In the genomic region with DNA sequence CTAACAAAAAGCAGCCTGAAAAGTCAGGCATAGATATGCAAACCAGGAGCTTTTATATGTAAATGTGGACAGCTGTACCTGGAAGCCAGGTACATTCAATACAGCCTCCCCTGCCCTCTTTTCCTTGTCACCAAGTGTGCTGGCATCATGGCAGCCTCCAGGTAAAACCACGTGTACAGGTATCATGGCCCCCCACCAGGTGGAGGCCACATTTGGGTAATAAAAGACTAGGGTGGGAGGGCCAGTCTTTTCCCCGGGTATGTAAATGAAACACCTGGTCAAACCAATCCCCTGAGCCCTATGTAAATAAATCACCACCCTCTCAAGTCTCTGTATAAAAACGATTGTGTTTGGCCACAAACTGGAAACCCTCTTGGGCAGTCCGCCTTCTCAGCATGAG, we compare ENCODE assay signal across 28 cellular contexts.
DNase-seq lines count a peak whose midpoint lies in the region; ATAC-seq, FAIRE-seq and TF ChIP-seq lines count a peak whose summit lies in the region.
"Had no signal": no experiment of that assay in that cellular context is flagged by ENCODE, and none has a peak within 500 bp of the region (broad histone marks: within the 10 kb centered on the region; RNA-seq: fewer than 3 reads in every experiment).

No MANE protein-coding gene starts in this region.

- peak; percentile 57 for DNase-seq in ELF-1 (ENCODE audit: low read depth, low spot score)
- DNase-seq in H9, result peak; percentile 68
- DNase-seq in H1 (ENCODE audit: low read depth in 1 of 2, low spot score in 2 of 2), result peak in 1 of 2 experiments; percentile 48
- DNase-seq in iPS-NIHi11 (ENCODE audit: low spot score), result peak; percentile 25
- DNase-seq in activated gamma-delta T cell treated with Interleukin-2 at 50 U/mL for 16 hours, result no peak
- DNase-seq: CD4-positive, CD25-positive, alpha-beta regulatory T cell; DMS153; DND-41; HCEC 1CT; Kasumi-1; MV-4-11; NCI-H1105; NCI-H1436 treated with DMSO at 0.1 percent for 48 hours; NCI-H2029; NCI-H446; NCI-H774; PC-9; Right ventricle myocardium superior; RPMI8226; T-cell had no signal

- H3K9me3 Mint-ChIP-seq in H9, result peaks cover 3 to 4% of the 10 kb centered on the region in 2 experiments; a peak in 3 of 5 replicates
- H3K9me3 Mint-ChIP-seq: T-cell had no signal

- POLR2A ChIA-PET in H1 (lab: Charles Lee; ENCODE audit: partially characterized antibody), result no interaction called here

- H2BK12ac ChIP-seq in H9 (ENCODE audit: insufficient read length, low read depth, low read length), result no peak overlapping the region
- no peak overlapping the region for H2BK12ac ChIP-seq in H1 (ENCODE audit: low read depth, low read length)

- H3K18ac ChIP-seq in H9 (ENCODE audit: insufficient read length, low read depth, low read length), result no peak overlapping the region
- H3K18ac ChIP-seq in H1 (ENCODE audit: extremely low read depth, low read length), result no peak overlapping the region

- H4K91ac ChIP-seq in H9 (ENCODE audit: insufficient read length, low read depth, low read length) (no peak overlapping the region), H1 (replicated peaks; ENCODE audit: insufficient read length, low read length) (no peak overlapping the region)

- H3T11ph ChIP-seq in H9 (ENCODE audit: low read length), result no peak overlapping the region

- no peak for TF ChIP-seq EP300 in H1 (IDR thresholded peaks at IDR 0.05; ENCODE audit: borderline replicate concordance in 1 of 2, low read depth in 2 of 2, low read length in 2 of 2)

- TF ChIP-seq RAD21 in H1 (IDR thresholded peaks at IDR 0.05 in 1 of 2, conservative IDR thresholded peaks at IDR 0.05 in 1 of 2; ENCODE audit: low read depth in 2 of 2, low read length in 2 of 2), result no peak

- H3K23ac ChIP-seq in H9 (ENCODE audit: insufficient read length, low read depth, low read length) (no peak overlapping the region), H1 (ENCODE audit: insufficient read length) (no peak overlapping the region)

- H2BK20ac ChIP-seq in H9 (ENCODE audit: low read depth, low read length, poor library complexity, severe bottlenecking), result no peak overlapping the region
- H2BK20ac ChIP-seq in H1 (ENCODE audit: low read length), result peak overlapping the region; percentile 49; the same call in 1 of the 2 replicates

- H3K4me3 Mint-ChIP-seq in H9, result no peak overlapping the region
- H3K4me3 Mint-ChIP-seq: CD4-positive, CD25-positive, alpha-beta regulatory T cell; T-cell had no signal

- peaks cover 25% of the 10 kb centered on the region in 2 experiments for H3K4me1 Mint-ChIP-seq in H9
- H3K4me1 Mint-ChIP-seq: CD4-positive, CD25-positive, alpha-beta regulatory T cell; T-cell had no signal

- H3K4ac ChIP-seq in H9 (ENCODE audit: low read depth, low read length) (no peak overlapping the region), H1 (replicated peaks; ENCODE audit: insufficient read length, low read depth, low read length) (no peak overlapping the region)

- H3K4me2 ChIP-seq in H9 (ENCODE audit: insufficient read depth, insufficient read length, low read length) (no peak overlapping the region), H1 (ENCODE audit: insufficient read depth in 1 of 2, low read depth in 2 of 2, low read length in 2 of 2) (no peak overlapping the region)
- H3K4me2 ChIP-seq: BLaER1, PC-9 had no signal

- no CpG with 5 or more reads among the region's 4 CpGs for WGBS in H9 (ENCODE audit: extremely low coverage, insufficient read length, low lambda C conversion rate)
- whole genome bisulfite sequencing in H1 (ENCODE audit: extremely low coverage in 1 of 2, insufficient coverage in 1 of 2, insufficient read length in 1 of 2, insufficient replicate concordance in 2 of 2, low coverage in 1 of 2, low lambda C conversion rate in 2 of 2, missing lambda C conversion rate in 1 of 2), 2 experiments, result 71% methylated on average over 4 of the region's 4 CpGs; no CpG with 5 or more reads in 1 of the 2 experiments

- no peak for ATAC-seq in HG02885 (IDR thresholded peaks at IDR 0.05; ENCODE audit: poor library complexity, unreplicated experiment)
- ATAC-seq in HG02763 (IDR thresholded peaks at IDR 0.05; ENCODE audit: unreplicated experiment), result no peak
- ATAC-seq: K562, T-cell had no signal

- no peaks in the 10 kb centered on the region for H3K27me3 Mint-ChIP-seq in H9 (ENCODE audit: low read depth)
- H3K27me3 Mint-ChIP-seq: CD4-positive, CD25-positive, alpha-beta regulatory T cell; T-cell had no signal

- no peak for TF ChIP-seq POLR2A in H1 (IDR thresholded peaks at IDR 0.05; ENCODE audit: control extremely low read depth in 1 of 2, low read depth in 2 of 2, low read length in 2 of 2)

- H3K79me2 ChIP-seq in H9 (ENCODE audit: insufficient read depth, low read length) (no peaks in the 10 kb centered on the region), H1 (ENCODE audit: control insufficient read depth in 1 of 2, insufficient read depth in 2 of 2, low read length in 2 of 2) (no peaks in the 10 kb centered on the region)

- H3K27me3 ChIP-seq in H9 (ENCODE audit: insufficient read depth, low read length), result no peaks in the 10 kb centered on the region
- H3K27me3 ChIP-seq in H1 (replicated peaks in 1 of 4; ENCODE audit: control insufficient read depth in 3 of 4, extremely low read depth in 1 of 4, insufficient read depth in 3 of 4, low read length in 3 of 4), result no peaks in the 10 kb centered on the region
- H3K27me3 ChIP-seq: BLaER1, SJSA1 had no signal

- no peak overlapping the region for H2BK120ac ChIP-seq in H9 (ENCODE audit: low read depth, low read length, poor library complexity, severe bottlenecking)
- H2BK120ac ChIP-seq in H1 (replicated peaks; ENCODE audit: low read depth, low read length), result no peak overlapping the region

- H3K36me3 ChIP-seq in H1 (ENCODE audit: control insufficient read depth in 2 of 4, insufficient read depth in 4 of 4, low read length in 3 of 4), result no peaks in the 10 kb centered on the region
- H3K36me3 ChIP-seq: BLaER1, SJSA1 had no signal

- no peaks in the 10 kb centered on the region for H4K20me1 ChIP-seq in H9 (ENCODE audit: control insufficient read depth, insufficient read depth, insufficient read length)
- no peaks in the 10 kb centered on the region for H4K20me1 ChIP-seq in H1 (replicated peaks in 1 of 2; ENCODE audit: control insufficient read depth in 1 of 2, insufficient read depth in 2 of 2, low read length in 2 of 2)
- H4K20me1 ChIP-seq: BLaER1 had no signal

- no peak overlapping the region for H3K4me3 ChIP-seq in H1 (ENCODE audit: extremely low read depth in 1 of 4, insufficient read depth in 2 of 4, low read depth in 3 of 4, low read length in 4 of 4)
- H3K4me3 ChIP-seq: BLaER1, K562, PC-9, SJSA1 had no signal

- H4K5ac ChIP-seq in H9 (ENCODE audit: insufficient read length, low read depth, low read length), result no peak overlapping the region
- no peak overlapping the region for H4K5ac ChIP-seq in H1 (ENCODE audit: insufficient read length, low read depth, low read length)

- H3K23me2 ChIP-seq in H9 (ENCODE audit: insufficient read length, low read depth, low read length, poor library complexity, severe bottlenecking) (no peaks in the 10 kb centered on the region), H1 (ENCODE audit: low read depth, low read length) (no peaks in the 10 kb centered on the region)

- H4K8ac ChIP-seq in H9 (replicated peaks; ENCODE audit: insufficient read length, low read depth, low read length) (no peak overlapping the region), H1 (ENCODE audit: extremely low read depth, insufficient read depth, low read length) (no peak overlapping the region)

- H3K4me1 ChIP-seq in H9 (ENCODE audit: insufficient read depth, low read length) (no peaks in the 10 kb centered on the region; the same call in 1 of the 2 replicates), H1 (replicated peaks in 1 of 4; ENCODE audit: control insufficient read depth in 3 of 4, insufficient read depth in 4 of 4, low read length in 3 of 4) (peaks cover 0 to 6% (median 2%) of the 10 kb centered on the region in 4 experiments; a peak in 1 of 7 replicates)
- H3K4me1 ChIP-seq: BLaER1, SJSA1 had no signal

- H3K9me3 ChIP-seq in H9 (ENCODE audit: control insufficient read depth, low read depth, low read length), result no peaks in the 10 kb centered on the region
- H3K9me3 ChIP-seq in H1 (ENCODE audit: insufficient read depth in 2 of 2, low read depth in 1 of 2, low read length in 1 of 2), result no peaks in the 10 kb centered on the region
- H3K9me3 ChIP-seq: BLaER1, SJSA1 had no signal

- H3K27ac ChIP-seq in H9 (ENCODE audit: insufficient read length, low read depth, low read length), result no peak overlapping the region
- no peak overlapping the region for H3K27ac ChIP-seq in H1 (ENCODE audit: low read depth, low read length)
- H3K27ac ChIP-seq: BLaER1, PC-9, SJSA1 had no signal

- H3K14ac ChIP-seq in H9 (ENCODE audit: insufficient read depth, low read length), result no peak overlapping the region
- no peak overlapping the region for H3K14ac ChIP-seq in H1 (ENCODE audit: insufficient read length)

- H2AK5ac ChIP-seq in H9 (ENCODE audit: insufficient read length, low read length) (no peak overlapping the region), H1 (ENCODE audit: low read depth, low read length) (no peak overlapping the region)

- H2AFZ ChIP-seq in H9 (ENCODE audit: low read length), result no peak overlapping the region
- no peak overlapping the region for H2AFZ ChIP-seq in H1 (ENCODE audit: low read length)
- H2AFZ ChIP-seq: PC-9 had no signal

- H2BK15ac ChIP-seq in H9 (ENCODE audit: low read depth, low read length), result no peak overlapping the region
- H2BK15ac ChIP-seq in H1 (ENCODE audit: low read length), result peak overlapping the region; percentile 61; the same call in 1 of the 2 replicates

- CTCF ChIA-PET in H1 (lab: Charles Lee; ENCODE audit: partially characterized antibody), result interaction anchor here (1.5 to 2.4 kb wide), 2 partner anchors 8 to 17 kb away, joined by 5 to 8 read pairs; no protein-coding TSS in a partner anchor

- H3K56ac ChIP-seq in H9 (ENCODE audit: insufficient read length, low read depth, low read length) (no peak overlapping the region), H1 (replicated peaks; ENCODE audit: insufficient read length, low read depth, low read length) (no peak overlapping the region)

- no peak overlapping the region for H2BK5ac ChIP-seq in H9 (ENCODE audit: insufficient read length, low read length)
- no peak overlapping the region for H2BK5ac ChIP-seq in H1 (ENCODE audit: low read depth, low read length)

- TF ChIP-seq CTCF in H9 (conservative IDR thresholded peaks at IDR 0.05) (no peak), H1 (IDR thresholded peaks at IDR 0.05; ENCODE audit: control extremely low read depth in 1 of 3, insufficient read depth in 1 of 3, low read depth in 1 of 3, low read length in 3 of 3) (no peak)

- H3K9ac ChIP-seq in H9 (ENCODE audit: extremely low read depth, insufficient read length, low read length) (no peak overlapping the region), H1 (replicated peaks in 1 of 4; ENCODE audit: extremely low read depth in 1 of 4, low read depth in 3 of 4, low read length in 3 of 4) (no peak overlapping the region)
- H3K9ac ChIP-seq: BLaER1 had no signal

- no peak for FAIRE-seq in H1 (lab: Jason Lieb, UNC)
- FAIRE-seq: A204.1, GM18507, HTR-8/SVneo, K562 had no signal

- no peaks in the 10 kb centered on the region for H3K79me1 ChIP-seq in H9 (ENCODE audit: insufficient read depth, low read depth, low read length, poor library complexity, severe bottlenecking)
- no peaks in the 10 kb centered on the region for H3K79me1 ChIP-seq in H1 (ENCODE audit: low read depth, low read length)

- H3K27ac Mint-ChIP-seq in H9, result peak overlapping the region in 2 of 3 experiments; percentile 21 to 79; a peak in 3 of 7 replicates
- H3K27ac Mint-ChIP-seq: CD4-positive, CD25-positive, alpha-beta regulatory T cell; T-cell had no signal

- peaks cover 0 to 7% (median 2%) of the 10 kb centered on the region in 3 experiments; a peak in 1 of 7 replicates for H3K36me3 Mint-ChIP-seq in H9 (ENCODE audit: insufficient read depth in 1 of 3, low read depth in 3 of 3)
- H3K36me3 Mint-ChIP-seq: CD4-positive, CD25-positive, alpha-beta regulatory T cell; T-cell had no signal
